ENCODE assay signal across 2 cellular contexts in the genomic region with DNA sequence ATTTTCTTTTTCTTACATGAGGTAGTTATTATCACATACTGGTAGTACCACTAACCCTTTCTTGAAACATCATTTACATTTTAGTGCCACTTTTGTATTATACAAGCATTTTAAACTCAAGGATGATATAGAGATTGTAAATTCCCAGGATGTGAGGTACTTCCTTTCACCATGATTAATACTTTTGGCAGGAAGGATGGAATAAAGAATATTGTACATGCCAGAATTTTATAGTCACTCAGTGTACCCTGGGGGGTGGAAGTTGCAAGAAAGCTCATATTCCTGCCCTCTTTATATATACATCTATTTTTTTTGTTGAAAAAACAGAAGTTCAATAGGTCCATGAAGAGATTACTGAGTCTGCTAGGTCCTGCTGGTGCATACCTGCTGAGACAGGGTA.
TF ChIP-seq lines count a peak whose summit lies in the region.

No MANE protein-coding gene starts in this region.

TF ChIP-seq in SK-N-SH, 30 proteins besides CTCF, POLR2A, EP300 and RAD21 (continued from another document):
- TF ChIP-seq, protein P1, sequence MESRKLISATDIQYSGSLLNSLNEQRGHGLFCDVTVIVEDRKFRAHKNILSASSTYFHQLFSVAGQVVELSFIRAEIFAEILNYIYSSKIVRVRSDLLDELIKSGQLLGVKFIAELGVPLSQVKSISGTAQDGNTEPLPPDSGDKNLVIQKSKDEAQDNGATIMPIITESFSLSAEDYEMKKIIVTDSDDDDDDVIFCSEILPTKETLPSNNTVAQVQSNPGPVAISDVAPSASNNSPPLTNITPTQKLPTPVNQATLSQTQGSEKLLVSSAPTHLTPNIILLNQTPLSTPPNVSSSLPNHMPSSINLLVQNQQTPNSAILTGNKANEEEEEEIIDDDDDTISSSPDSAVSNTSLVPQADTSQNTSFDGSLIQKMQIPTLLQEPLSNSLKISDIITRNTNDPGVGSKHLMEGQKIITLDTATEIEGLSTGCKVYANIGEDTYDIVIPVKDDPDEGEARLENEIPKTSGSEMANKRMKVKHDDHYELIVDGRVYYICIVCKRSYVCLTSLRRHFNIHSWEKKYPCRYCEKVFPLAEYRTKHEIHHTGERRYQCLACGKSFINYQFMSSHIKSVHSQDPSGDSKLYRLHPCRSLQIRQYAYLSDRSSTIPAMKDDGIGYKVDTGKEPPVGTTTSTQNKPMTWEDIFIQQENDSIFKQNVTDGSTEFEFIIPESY (IDR thresholded peaks at IDR 0.05; ENCODE audit: borderline replicate concordance, low read depth), result no peak
- peak; percentile 44; the same call in 1 of the 2 replicates for TF ChIP-seq TEAD4 (IDR thresholded peaks at IDR 0.05; ENCODE audit: borderline replicate concordance, insufficient read depth)
TF ChIP-seq in SK-N-SH: peak in this region for 6.

TF ChIP-seq in SK-N-SH treated with all-trans-retinoic acid at 6 μM for 48 hours, 23 proteins besides CTCF, POLR2A, EP300 and RAD21 (continued from another document):
- TF ChIP-seq, protein P2, sequence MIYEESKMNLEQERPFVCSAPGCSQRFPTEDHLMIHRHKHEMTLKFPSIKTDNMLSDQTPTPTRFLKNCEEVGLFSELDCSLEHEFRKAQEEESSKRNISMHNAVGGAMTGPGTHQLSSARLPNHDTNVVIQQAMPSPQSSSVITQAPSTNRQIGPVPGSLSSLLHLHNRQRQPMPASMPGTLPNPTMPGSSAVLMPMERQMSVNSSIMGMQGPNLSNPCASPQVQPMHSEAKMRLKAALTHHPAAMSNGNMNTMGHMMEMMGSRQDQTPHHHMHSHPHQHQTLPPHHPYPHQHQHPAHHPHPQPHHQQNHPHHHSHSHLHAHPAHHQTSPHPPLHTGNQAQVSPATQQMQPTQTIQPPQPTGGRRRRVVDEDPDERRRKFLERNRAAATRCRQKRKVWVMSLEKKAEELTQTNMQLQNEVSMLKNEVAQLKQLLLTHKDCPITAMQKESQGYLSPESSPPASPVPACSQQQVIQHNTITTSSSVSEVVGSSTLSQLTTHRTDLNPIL (CRISPR knock-in tag; IDR thresholded peaks at IDR 0.05; ENCODE audit: low read depth), result no peak
- TF ChIP-seq, protein P3, sequence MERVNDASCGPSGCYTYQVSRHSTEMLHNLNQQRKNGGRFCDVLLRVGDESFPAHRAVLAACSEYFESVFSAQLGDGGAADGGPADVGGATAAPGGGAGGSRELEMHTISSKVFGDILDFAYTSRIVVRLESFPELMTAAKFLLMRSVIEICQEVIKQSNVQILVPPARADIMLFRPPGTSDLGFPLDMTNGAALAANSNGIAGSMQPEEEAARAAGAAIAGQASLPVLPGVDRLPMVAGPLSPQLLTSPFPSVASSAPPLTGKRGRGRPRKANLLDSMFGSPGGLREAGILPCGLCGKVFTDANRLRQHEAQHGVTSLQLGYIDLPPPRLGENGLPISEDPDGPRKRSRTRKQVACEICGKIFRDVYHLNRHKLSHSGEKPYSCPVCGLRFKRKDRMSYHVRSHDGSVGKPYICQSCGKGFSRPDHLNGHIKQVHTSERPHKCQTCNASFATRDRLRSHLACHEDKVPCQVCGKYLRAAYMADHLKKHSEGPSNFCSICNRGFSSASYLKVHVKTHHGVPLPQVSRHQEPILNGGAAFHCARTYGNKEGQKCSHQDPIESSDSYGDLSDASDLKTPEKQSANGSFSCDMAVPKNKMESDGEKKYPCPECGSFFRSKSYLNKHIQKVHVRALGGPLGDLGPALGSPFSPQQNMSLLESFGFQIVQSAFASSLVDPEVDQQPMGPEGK (CRISPR knock-in tag; IDR thresholded peaks at IDR 0.05; ENCODE audit: borderline replicate concordance), result no peak
- TF ChIP-seq PPARA (CRISPR knock-in tag; IDR thresholded peaks at IDR 0.05; ENCODE audit: borderline replicate concordance) (no peak), BACH2 (CRISPR knock-in tag; IDR thresholded peaks at IDR 0.05; ENCODE audit: borderline replicate concordance) (no peak)
